Comparison of ENCODE assay signal across 10 cellular contexts in genomic region chr15:77486542-77487478, GRCh38.
DNase-seq lines count a peak whose midpoint lies in the region; ATAC-seq, FAIRE-seq and TF ChIP-seq lines count a peak whose summit lies in the region.
"Had no signal": no experiment of that assay in that cellular context is flagged by ENCODE, and none has a peak within 500 bp of the region (broad histone marks: within the 10 kb centered on the region; RNA-seq: fewer than 3 reads in every experiment).

No MANE protein-coding gene starts in this region.

- H3K4ac ChIP-seq in H9 (ENCODE audit: low read depth, low read length) = no peak overlapping the region

- H3K9me3 Mint-ChIP-seq in H9 = no peaks in the 10 kb centered on the region
- no peaks in the 10 kb centered on the region for H3K9me3 Mint-ChIP-seq in activated naive CD8-positive, alpha-beta T cell (ENCODE audit: low read depth)

- no peak for TF ChIP-seq POLR2A in gastroesophageal sphincter (IDR thresholded peaks at IDR 0.05)

- no peak overlapping the region for H4K5ac ChIP-seq in H9 (ENCODE audit: insufficient read length, low read depth, low read length)

- H3K36me3 ChIP-seq in gastroesophageal sphincter = peaks cover 0 to 30% of the 10 kb centered on the region in 2 donors
- H3K36me3 ChIP-seq in psoas muscle (ENCODE audit: insufficient read depth in 1 of 2, low read depth in 1 of 2) = peaks cover 7 to 24% of the 10 kb centered on the region in 2 donors

- no peak overlapping the region for H3K23ac ChIP-seq in H9 (ENCODE audit: insufficient read length, low read depth, low read length)

- no peaks in the 10 kb centered on the region for H3K79me2 ChIP-seq in H9 (ENCODE audit: insufficient read depth, low read length)

- peaks cover 47% of the 10 kb centered on the region in 2 experiments for H3K4me1 Mint-ChIP-seq in H9
- peaks cover 24% of the 10 kb centered on the region for H3K4me1 Mint-ChIP-seq in activated naive CD8-positive, alpha-beta T cell (ENCODE audit: low read depth)

- intact Hi-C loops in psoas muscle (cut with DNase I) = loop anchor here in 1 of 2 donors (5.0 kb wide), 1 partner anchor 140 kb away; no protein-coding TSS in a partner anchor

- no peaks in the 10 kb centered on the region for H3K23me2 ChIP-seq in H9 (ENCODE audit: insufficient read length, low read depth, low read length, poor library complexity, severe bottlenecking)

- no peak overlapping the region for H3K4me3 Mint-ChIP-seq in H9
- H3K4me3 Mint-ChIP-seq in activated naive CD8-positive, alpha-beta T cell = peak overlapping the region; percentile 9

- no peak overlapping the region for H3K14ac ChIP-seq in H9 (ENCODE audit: insufficient read depth, low read length)

- no peak overlapping the region for H3K18ac ChIP-seq in H9 (ENCODE audit: insufficient read length, low read depth, low read length)

- H4K8ac ChIP-seq in H9 (replicated peaks; ENCODE audit: insufficient read length, low read depth, low read length) = no peak overlapping the region

- H2BK15ac ChIP-seq in H9 (ENCODE audit: low read depth, low read length) = no peak overlapping the region

- DNase-seq in H9 = no peak
- DNase-seq in psoas muscle = no peak
- no peak for DNase-seq in urothelium cell line (ENCODE audit: low spot score)
- DNase-seq: effector memory CD4-positive, alpha-beta T cell; PC-9 had no signal

- peak overlapping the region; percentile 8 to 89 (median 45); a peak in 4 of 7 replicates for H3K27ac Mint-ChIP-seq in H9
- H3K27ac Mint-ChIP-seq in activated naive CD8-positive, alpha-beta T cell = peak overlapping the region; percentile 72

- H2BK5ac ChIP-seq in H9 (ENCODE audit: insufficient read length, low read length) = no peak overlapping the region

- no peak for FAIRE-seq in urothelium cell line (lab: Jason Lieb, UNC)

- TF ChIP-seq CTCF in H9 (conservative IDR thresholded peaks at IDR 0.05) (no peak), gastroesophageal sphincter (IDR thresholded peaks at IDR 0.05) (no peak), psoas muscle (IDR thresholded peaks at IDR 0.05) (no peak)

- H3K36me3 Mint-ChIP-seq in H9 (ENCODE audit: insufficient read depth in 1 of 3, low read depth in 3 of 3) = peaks cover 7 to 21% (median 19%) of the 10 kb centered on the region in 3 experiments; a peak in 6 of 7 replicates
- H3K36me3 Mint-ChIP-seq in activated naive CD8-positive, alpha-beta T cell = peaks cover 21% of the 10 kb centered on the region

- peak; percentile 34 for ATAC-seq in gastroesophageal sphincter
- ATAC-seq in psoas muscle = peak; percentile 73 to 90 (median 88)
- no peak for ATAC-seq in HG03565 (IDR thresholded peaks at IDR 0.05; ENCODE audit: unreplicated experiment)
- ATAC-seq in HG02840 (IDR thresholded peaks at IDR 0.05; ENCODE audit: low FRiP score, unreplicated experiment) = no peak
- no peak for ATAC-seq in HG03469 (IDR thresholded peaks at IDR 0.05; ENCODE audit: unreplicated experiment)

- H2BK120ac ChIP-seq in H9 (ENCODE audit: low read depth, low read length, poor library complexity, severe bottlenecking) = no peak overlapping the region

- no peak overlapping the region for H2AFZ ChIP-seq in H9 (ENCODE audit: low read length)
- H2AFZ ChIP-seq: PC-9 had no signal

- H3K4me1 ChIP-seq in H9 (ENCODE audit: insufficient read depth, low read length) (peaks cover 14% of the 10 kb centered on the region), gastroesophageal sphincter (peaks cover 8 to 54% (median 15%) of the 10 kb centered on the region in 3 donors), psoas muscle (peaks cover 52% of the 10 kb centered on the region)

- H4K91ac ChIP-seq in H9 (ENCODE audit: insufficient read length, low read depth, low read length) = no peak overlapping the region

- H2AK5ac ChIP-seq in H9 (ENCODE audit: insufficient read length, low read length) = no peak overlapping the region

- no peaks in the 10 kb centered on the region for H3K9me3 ChIP-seq in H9 (ENCODE audit: control insufficient read depth, low read depth, low read length)
- no peaks in the 10 kb centered on the region for H3K9me3 ChIP-seq in gastroesophageal sphincter
- H3K9me3 ChIP-seq in psoas muscle = no peaks in the 10 kb centered on the region

- no CpG with 5 or more reads among the region's 8 CpGs for WGBS in H9 (ENCODE audit: extremely low coverage, insufficient read length, low lambda C conversion rate)
- WGBS in gastroesophageal sphincter (ENCODE audit: low coverage in 1 of 2), 2 donors = 61 to 70% methylated on average over 5 to 8 of the region's 8 CpGs
- 32 to 35% (median 35%) methylated on average over 8 of the region's 8 CpGs for WGBS in psoas muscle, 3 donors

- H3K9ac ChIP-seq in H9 (ENCODE audit: extremely low read depth, insufficient read length, low read length) = no peak overlapping the region

- no peak for TF ChIP-seq EP300 in gastroesophageal sphincter (IDR thresholded peaks at IDR 0.05)

- H2BK20ac ChIP-seq in H9 (ENCODE audit: low read depth, low read length, poor library complexity, severe bottlenecking) = no peak overlapping the region

- H3K56ac ChIP-seq in H9 (ENCODE audit: insufficient read length, low read depth, low read length) = no peak overlapping the region

- no peaks in the 10 kb centered on the region for H3K27me3 Mint-ChIP-seq in H9 (ENCODE audit: low read depth)
- H3K27me3 Mint-ChIP-seq in activated naive CD8-positive, alpha-beta T cell = no peaks in the 10 kb centered on the region

- H3K79me1 ChIP-seq in H9 (ENCODE audit: insufficient read depth, low read depth, low read length, poor library complexity, severe bottlenecking) = no peaks in the 10 kb centered on the region

- peak overlapping the region; percentile 54 for H3K27ac ChIP-seq in H9 (ENCODE audit: insufficient read length, low read depth, low read length)
- H3K27ac ChIP-seq in gastroesophageal sphincter = peak overlapping the region in 3 of 4 donors; percentile 5 to 35 (median 31)
- H3K27ac ChIP-seq in psoas muscle = peak overlapping the region; percentile 68
- H3K27ac ChIP-seq: PC-9 had no signal

- H2BK12ac ChIP-seq in H9 (ENCODE audit: insufficient read length, low read depth, low read length) = no peak overlapping the region

- H3T11ph ChIP-seq in H9 (ENCODE audit: low read length) = no peak overlapping the region

- H3K4me3 ChIP-seq in gastroesophageal sphincter (no peak overlapping the region), psoas muscle (no peak overlapping the region)
- H3K4me3 ChIP-seq: PC-9 had no signal

- H3K4me2 ChIP-seq in H9 (ENCODE audit: insufficient read depth, insufficient read length, low read length) = no peak overlapping the region
- H3K4me2 ChIP-seq: PC-9 had no signal

- H3K27me3 ChIP-seq in H9 (ENCODE audit: insufficient read depth, low read length) (no peaks in the 10 kb centered on the region), gastroesophageal sphincter (no peaks in the 10 kb centered on the region), psoas muscle (ENCODE audit: insufficient read depth in 3 of 3, low read length in 2 of 3) (no peaks in the 10 kb centered on the region)

- no peaks in the 10 kb centered on the region for H4K20me1 ChIP-seq in H9 (ENCODE audit: control insufficient read depth, insufficient read depth, insufficient read length)

Comparison
In these comparisons a context has a peak if more than half of its experiments do, and no peak if none do; other contexts are left out.
1. ATAC-seq: peak in gastroesophageal sphincter (single experiment) and psoas muscle (4 of 4); none in HG03565 (single experiment), HG02840 (single experiment) and HG03469 (single experiment).
2. Peak in every context shown above with its lines, with median percentiles within 50 percentile points of each other: H3K27ac ChIP-seq.